Comparison of ENCODE assay signal across 8 cellular contexts in the genomic region with DNA sequence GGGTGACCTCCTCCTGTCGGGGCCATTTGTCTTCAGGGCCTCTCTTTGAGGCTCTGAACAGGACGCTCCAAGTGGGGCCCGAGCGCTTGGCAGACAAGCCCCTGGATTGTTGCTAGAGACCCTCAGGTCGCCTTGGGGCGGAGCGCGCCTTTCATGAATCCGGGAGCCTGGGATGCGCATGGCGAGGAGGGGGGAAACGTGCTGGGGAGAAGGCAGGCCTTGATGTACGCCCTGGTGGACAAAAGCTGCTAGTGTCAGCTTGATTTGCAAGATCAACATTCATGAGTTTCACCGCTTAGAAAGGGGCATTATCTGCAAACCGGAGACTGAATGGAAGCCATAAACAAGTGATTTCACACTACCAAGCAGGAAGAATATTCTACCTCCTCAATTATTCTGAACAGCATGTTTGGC.
DNase-seq lines count a peak whose midpoint lies in the region; ATAC-seq, FAIRE-seq and TF ChIP-seq lines count a peak whose summit lies in the region.

No MANE protein-coding gene starts in this region.

- peak overlapping the region; percentile 96 for H2AFZ ChIP-seq in H1 (ENCODE audit: low read length)

- H3K18ac ChIP-seq in H1 (ENCODE audit: extremely low read depth, low read length), result peak overlapping the region; percentile 74

- H3K36me3 ChIP-seq in BE2C (no peaks in the 10 kb centered on the region), H1 (ENCODE audit: control insufficient read depth in 2 of 4, insufficient read depth in 4 of 4, low read length in 3 of 4) (peaks cover 0 to 3% (median 0%) of the 10 kb centered on the region in 4 experiments; a peak in 1 of 8 replicates), mesodermal cell (ENCODE audit: control insufficient read depth, insufficient read depth, low read length) (no peaks in the 10 kb centered on the region), uterus (no peaks in the 10 kb centered on the region)

- no peak overlapping the region; the same call in 1 of the 2 replicates for H2BK20ac ChIP-seq in H1 (ENCODE audit: low read length)

- H3K4me1 ChIP-seq in BE2C (no peaks in the 10 kb centered on the region), H1 (replicated peaks in 1 of 4; ENCODE audit: control insufficient read depth in 3 of 4, insufficient read depth in 4 of 4, low read length in 3 of 4) (peaks cover 8 to 17% (median 12%) of the 10 kb centered on the region in 4 experiments), mesodermal cell (ENCODE audit: control insufficient read depth, insufficient read depth, low read length, poor library complexity, severe bottlenecking) (peaks cover 20% of the 10 kb centered on the region), uterus (no peaks in the 10 kb centered on the region)

- H3K9ac ChIP-seq in H1 (replicated peaks in 1 of 4; ENCODE audit: extremely low read depth in 1 of 4, low read depth in 3 of 4, low read length in 3 of 4), result peak overlapping the region in 2 of 4 experiments; percentile 35 to 44; a peak in 3 of 7 replicates

- POLR2A ChIA-PET in H1 (lab: Charles Lee; ENCODE audit: partially characterized antibody), result interaction anchor here (0.7 to 3.0 kb wide), 15 partner anchors 11 to 1272 kb away, joined by 3 to 17 read pairs (median 3); no protein-coding TSS in a partner anchor

- no peak; a peak in 1 of 3 replicates for TF ChIP-seq POLR2A in H1 (IDR thresholded peaks at IDR 0.05; ENCODE audit: control extremely low read depth in 1 of 2, low read depth in 2 of 2, low read length in 2 of 2)
- TF ChIP-seq POLR2A in uterus (IDR thresholded peaks at IDR 0.05), result no peak
- TF ChIP-seq POLR2A in GM12892 (IDR thresholded peaks at IDR 0.05; ENCODE audit: low read depth, low read length), result no peak

- peak overlapping the region; percentile 77 to 84 for H3K4me2 ChIP-seq in H1 (ENCODE audit: insufficient read depth in 1 of 2, low read depth in 2 of 2, low read length in 2 of 2)

- H3K9me3 ChIP-seq in BE2C (no peaks in the 10 kb centered on the region), H1 (ENCODE audit: insufficient read depth in 2 of 2, low read depth in 1 of 2, low read length in 1 of 2) (peaks cover 4 to 5% of the 10 kb centered on the region in 2 experiments; a peak in 3 of 4 replicates), mesodermal cell (ENCODE audit: control insufficient read depth, low read length) (no peaks in the 10 kb centered on the region), uterus (no peaks in the 10 kb centered on the region)

- H3K56ac ChIP-seq in H1 (replicated peaks; ENCODE audit: insufficient read length, low read depth, low read length), result peak overlapping the region; percentile 13

- peak overlapping the region; percentile 69; the same call in 1 of the 2 replicates for H2BK12ac ChIP-seq in H1 (ENCODE audit: low read depth, low read length)

- no peaks in the 10 kb centered on the region for H3K27me3 ChIP-seq in BE2C
- no peaks in the 10 kb centered on the region for H3K27me3 ChIP-seq in H1 (replicated peaks in 1 of 4; ENCODE audit: control insufficient read depth in 3 of 4, extremely low read depth in 1 of 4, insufficient read depth in 3 of 4, low read length in 3 of 4)
- peaks cover 0 to 2% of the 10 kb centered on the region in 2 donors for H3K27me3 ChIP-seq in uterus

- H3K79me2 ChIP-seq in H1 (ENCODE audit: control insufficient read depth in 1 of 2, insufficient read depth in 2 of 2, low read length in 2 of 2), result no peaks in the 10 kb centered on the region

- H2AK5ac ChIP-seq in H1 (ENCODE audit: low read depth, low read length), result no peak overlapping the region

- H2BK120ac ChIP-seq in H1 (replicated peaks; ENCODE audit: low read depth, low read length), result no peak overlapping the region

- peaks cover 8% of the 10 kb centered on the region; the same call in 1 of the 2 replicates for H3K23me2 ChIP-seq in H1 (ENCODE audit: low read depth, low read length)

- H3K79me1 ChIP-seq in H1 (ENCODE audit: low read depth, low read length), result no peaks in the 10 kb centered on the region

- 9% methylated on average over 15 of the region's 15 CpGs; no CpG with 5 or more reads in 1 of the 2 experiments for WGBS in H1 (ENCODE audit: extremely low coverage in 1 of 2, insufficient coverage in 1 of 2, insufficient read length in 1 of 2, insufficient replicate concordance in 2 of 2, low coverage in 1 of 2, low lambda C conversion rate in 2 of 2, missing lambda C conversion rate in 1 of 2), 2 experiments
- 12 to 16% methylated on average over 15 of the region's 15 CpGs for WGBS in mesodermal cell (ENCODE audit: insufficient coverage in 2 of 2), 2 experiments

- DNase-seq in BE2C (peak; percentile 13), NCI-H774 (lab: John Stamatoyannopoulos, UW) (peak; percentile 73), H1 (ENCODE audit: low read depth in 1 of 2, low spot score in 2 of 2) (peak; percentile 70 to 86), uterus (peak; percentile 51 to 61), NCI-H2107 (lab: John Stamatoyannopoulos, UW) (no peak), GM12892 (ENCODE audit: insufficient read length) (no peak)

- TF ChIP-seq RAD21 in H1 (IDR thresholded peaks at IDR 0.05 in 1 of 2, conservative IDR thresholded peaks at IDR 0.05 in 1 of 2; ENCODE audit: low read depth in 2 of 2, low read length in 2 of 2), result peak; percentile 38 to 52; a peak in 3 of 4 replicates

- no peak for TF ChIP-seq EP300 in H1 (IDR thresholded peaks at IDR 0.05; ENCODE audit: borderline replicate concordance in 1 of 2, low read depth in 2 of 2, low read length in 2 of 2)

- H3K27ac ChIP-seq in H1 (ENCODE audit: low read depth, low read length) (peak overlapping the region; percentile 76), mesodermal cell (ENCODE audit: low read depth, low read length, severe bottlenecking) (peak overlapping the region; percentile 92), uterus (peak overlapping the region; percentile 63 to 71)

- CTCF ChIA-PET in H1 (lab: Charles Lee; ENCODE audit: partially characterized antibody), result interaction anchor here (0.6 to 3.5 kb wide), 20 partner anchors 8 to 409 kb away, joined by 3 to 48 read pairs (median 4); no protein-coding TSS in a partner anchor

- peak overlapping the region; percentile 74; the same call in 1 of the 2 replicates for H2BK5ac ChIP-seq in H1 (ENCODE audit: low read depth, low read length)

- no peak overlapping the region for H3K23ac ChIP-seq in H1 (ENCODE audit: insufficient read length)

- H4K8ac ChIP-seq in H1 (ENCODE audit: extremely low read depth, insufficient read depth, low read length), result peak overlapping the region; percentile 91; the same call in 1 of the 2 replicates

- peak overlapping the region; percentile 50 for H4K91ac ChIP-seq in H1 (replicated peaks; ENCODE audit: insufficient read length, low read length)

- no peak overlapping the region for H2BK15ac ChIP-seq in H1 (ENCODE audit: low read length)

- intact Hi-C loops in uterus (cut with DNase I; ENCODE audit: low total_unique reads), result no loop called here

- no peaks in the 10 kb centered on the region for H4K20me1 ChIP-seq in H1 (replicated peaks in 1 of 2; ENCODE audit: control insufficient read depth in 1 of 2, insufficient read depth in 2 of 2, low read length in 2 of 2)

- peak; percentile 27; the same call in 1 of the 2 replicates for TF ChIP-seq CTCF in BE2C (IDR thresholded peaks at IDR 0.05; ENCODE audit: low read depth, low read length)
- TF ChIP-seq CTCF in H1 (IDR thresholded peaks at IDR 0.05; ENCODE audit: control extremely low read depth in 1 of 3, insufficient read depth in 1 of 3, low read depth in 1 of 3, low read length in 3 of 3), result peak; percentile 30 to 76 (median 74)
- peak in 1 of 4 experiments; percentile 26 for TF ChIP-seq CTCF in uterus (IDR thresholded peaks at IDR 0.05)

- peak overlapping the region; percentile 24 for H3K4ac ChIP-seq in H1 (replicated peaks; ENCODE audit: insufficient read length, low read depth, low read length)

- H3K4me3 ChIP-seq in BE2C (ENCODE audit: low read depth, low read length) (peak overlapping the region; percentile 76), H1 (ENCODE audit: extremely low read depth in 1 of 4, insufficient read depth in 2 of 4, low read depth in 3 of 4, low read length in 4 of 4) (peak overlapping the region; percentile 14 to 56 (median 28); a peak in 5 of 8 replicates), mesodermal cell (ENCODE audit: extremely low read depth, insufficient read depth, low read length, poor library complexity, severe bottlenecking) (peak overlapping the region; percentile 37), uterus (peak overlapping the region; percentile 45 to 48)

- FAIRE-seq in H1 (lab: Jason Lieb, UNC), result no peak
- no peak for FAIRE-seq in GM12892 (lab: Jason Lieb, UNC)

- peak overlapping the region; percentile 46 for H4K5ac ChIP-seq in H1 (ENCODE audit: insufficient read length, low read depth, low read length)

- ATAC-seq in GM19452 (IDR thresholded peaks at IDR 0.05; ENCODE audit: unreplicated experiment), result peak; percentile 29

- H3K14ac ChIP-seq in H1 (ENCODE audit: insufficient read length), result no peak overlapping the region

TF ChIP-seq in H1, 55 proteins besides CTCF, POLR2A, EP300 and RAD21 (continues in another document):
- peak; percentile 68 for TF ChIP-seq KDM1A (IDR thresholded peaks at IDR 0.05; ENCODE audit: borderline replicate concordance, low read length)
- peak; percentile 26 for TF ChIP-seq TAF7 (optimal IDR thresholded peaks at IDR 0.05; ENCODE audit: borderline replicate concordance, low read depth, low read length)
- no peak for TF ChIP-seq NANOG (IDR thresholded peaks at IDR 0.05; ENCODE audit: insufficient read depth, low read depth, low read length, poor library complexity, severe bottlenecking)
- no peak for TF ChIP-seq RBBP5 (IDR thresholded peaks at IDR 0.05; ENCODE audit: borderline replicate concordance, low read depth, low read length)
- TF ChIP-seq KDM4A (IDR thresholded peaks at IDR 0.05; ENCODE audit: low read depth, low read length, severe bottlenecking), result peak; percentile 49
- TF ChIP-seq, protein P1, sequence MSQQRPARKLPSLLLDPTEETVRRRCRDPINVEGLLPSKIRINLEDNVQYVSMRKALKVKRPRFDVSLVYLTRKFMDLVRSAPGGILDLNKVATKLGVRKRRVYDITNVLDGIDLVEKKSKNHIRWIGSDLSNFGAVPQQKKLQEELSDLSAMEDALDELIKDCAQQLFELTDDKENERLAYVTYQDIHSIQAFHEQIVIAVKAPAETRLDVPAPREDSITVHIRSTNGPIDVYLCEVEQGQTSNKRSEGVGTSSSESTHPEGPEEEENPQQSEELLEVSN (IDR thresholded peaks at IDR 0.05), result peak; percentile 93
- TF ChIP-seq TEAD4 (IDR thresholded peaks at IDR 0.05; ENCODE audit: low read depth, low read length), result 0 out of 2 replicates have a peak, but pooled peaks have one; percentile 37
- TF ChIP-seq EZH2 (IDR thresholded peaks at IDR 0.05; ENCODE audit: low read depth, low read length, severe bottlenecking), result peak; percentile 26
- TF ChIP-seq, protein P2, sequence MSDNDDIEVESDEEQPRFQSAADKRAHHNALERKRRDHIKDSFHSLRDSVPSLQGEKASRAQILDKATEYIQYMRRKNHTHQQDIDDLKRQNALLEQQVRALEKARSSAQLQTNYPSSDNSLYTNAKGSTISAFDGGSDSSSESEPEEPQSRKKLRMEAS (IDR thresholded peaks at IDR 0.05), result peak; percentile 90
- TF ChIP-seq TAF1 (IDR thresholded peaks at IDR 0.05; ENCODE audit: low read depth, low read length), result no peak
- peak; percentile 5; the same call in 1 of the 2 replicates for TF ChIP-seq MAFK (IDR thresholded peaks at IDR 0.05; ENCODE audit: low read depth, low read length)

Comparison
In these comparisons a context has a peak if more than half of its experiments do, and no peak if none do; other contexts are left out.
1. DNase-seq: peak in BE2C (single experiment), NCI-H774 (single experiment), H1 (2 of 2) and uterus (2 of 2); none in NCI-H2107 (single experiment) and GM12892 (single experiment).
2. Peak in every context shown above with its lines, with median percentiles within 50 percentile points of each other: H3K4me3 ChIP-seq and H3K27ac ChIP-seq.